In genomic region chr10:50045265-50045664, GRCh38 we compare ENCODE assay signal across 7 cellular contexts. TPM values are rescaled to one million over a fixed set of nuclear protein-coding genes. Genes with fewer than 3 reads are reported as not detected.
A peak's percentile ranks its signal among the peaks of the same experiment; 100 is the strongest.
DNase-seq lines count a peak whose midpoint lies in the region; ATAC-seq, FAIRE-seq and TF ChIP-seq lines count a peak whose summit lies in the region.
"Not testable (repeated sequence)": the region's sequence is repeated elsewhere in the genome, so short reads cannot be mapped to it uniquely, and the experiment has no call there.

No MANE protein-coding gene starts in this region.

- H3K9ac ChIP-seq in endodermal cell (ENCODE audit: extremely low read depth, low read length, poor library complexity, severe bottlenecking), result not testable (repeated sequence)

- H3K36me3 ChIP-seq in endodermal cell (ENCODE audit: control insufficient read depth, insufficient read depth, low read length); small intestine (ENCODE audit: control insufficient read depth in 2 of 2, insufficient read depth in 2 of 2, low read length in 2 of 2): not testable (repeated sequence)

- not testable (repeated sequence) for H3K27me3 ChIP-seq in endodermal cell (ENCODE audit: control insufficient read depth, insufficient read depth, low read length, poor library complexity, severe bottlenecking); small intestine (ENCODE audit: control insufficient read depth in 2 of 2, insufficient read depth in 2 of 2, low read length in 2 of 2)

- H3K36me3 Mint-ChIP-seq in HFFc6 (ENCODE audit: low read depth); activated CD4-positive, alpha-beta T cell treated with anti-CD3 and anti-CD28 coated beads for 36 hours (ENCODE audit: low read depth); endodermal cell (ENCODE audit: low read depth): not testable (repeated sequence)

- not testable (repeated sequence) for H3K4me3 ChIP-seq in endodermal cell (ENCODE audit: low read length); small intestine (ENCODE audit: low read depth in 1 of 2, low read length in 2 of 2)

- intact Hi-C loops in activated CD4-positive, alpha-beta T cell treated with anti-CD3 and anti-CD28 coated beads for 36 hours (cut with DNase I, micrococcal nuclease), result not testable (repeated sequence)

- FAIRE-seq in small intestine (lab: Jason Lieb, UNC), result peak; percentile 49

- POLR2A ChIA-PET in activated CD4-positive, alpha-beta T cell treated with anti-CD3 and anti-CD28 coated beads for 36 hours (lab: Charles Lee), result not testable (repeated sequence)

- H3K27ac ChIP-seq in endodermal cell (ENCODE audit: low read depth, low read length); small intestine (ENCODE audit: low read depth in 1 of 2, low read length in 1 of 2): not testable (repeated sequence)

- not testable (repeated sequence) for H3K4me3 Mint-ChIP-seq in HFFc6; activated CD4-positive, alpha-beta T cell treated with anti-CD3 and anti-CD28 coated beads for 36 hours; endodermal cell

- ATAC-seq in activated CD4-positive, alpha-beta T cell treated with anti-CD3 and anti-CD28 coated beads for 36 hours, result peak; percentile 47

- H3K9me3 Mint-ChIP-seq in HFFc6; activated CD4-positive, alpha-beta T cell treated with anti-CD3 and anti-CD28 coated beads for 36 hours (ENCODE audit: low read depth); endodermal cell: not testable (repeated sequence)

- not testable (repeated sequence) for H3K27me3 Mint-ChIP-seq in HFFc6 (ENCODE audit: insufficient read depth); activated CD4-positive, alpha-beta T cell treated with anti-CD3 and anti-CD28 coated beads for 36 hours; endodermal cell (ENCODE audit: insufficient read depth)

- not testable (repeated sequence) for H3K4me1 ChIP-seq in endodermal cell (ENCODE audit: control insufficient read depth, insufficient read depth, low read length); small intestine (ENCODE audit: control insufficient read depth in 2 of 2, insufficient read depth in 1 of 2, low read depth in 1 of 2, low read length in 1 of 2)

- 62 to 67% methylated on average over 1 to 2 of the region's 2 CpGs for WGBS in endodermal cell (ENCODE audit: insufficient coverage in 1 of 2, insufficient read length in 1 of 2), 2 experiments
- WGBS in small intestine, 3 donors, result 51 to 66% (median 59%) methylated on average over 2 of the region's 2 CpGs

- not testable (repeated sequence) for H3K27ac Mint-ChIP-seq in HFFc6; activated CD4-positive, alpha-beta T cell treated with anti-CD3 and anti-CD28 coated beads for 36 hours; endodermal cell

- DNase-seq in ELF-1 (ENCODE audit: low read depth, low spot score) (peak; percentile 4), HFFc6 (peak; percentile 21), amniotic epithelial cell (ENCODE audit: low read depth) (peak; percentile 12), endodermal cell (peak; percentile 63), kidney tubule cell (ENCODE audit: low spot score) (peak; percentile 7)
- peak; percentile 36 for DNase-seq in activated CD4-positive, alpha-beta T cell treated with anti-CD3 and anti-CD28 coated beads for 36 hours
- DNase-seq in small intestine, result not testable (repeated sequence)

- not testable (repeated sequence) for TF ChIP-seq CTCF in HFFc6 (IDR thresholded peaks at IDR 0.05); endodermal cell (conservative IDR thresholded peaks at IDR 0.05)

- H3K4me1 Mint-ChIP-seq in HFFc6 (ENCODE audit: low read depth), result peaks cover 17% of the 10 kb centered on the region
- H3K4me1 Mint-ChIP-seq in activated CD4-positive, alpha-beta T cell treated with anti-CD3 and anti-CD28 coated beads for 36 hours; endodermal cell: not testable (repeated sequence)

- CTCF ChIA-PET in activated CD4-positive, alpha-beta T cell treated with anti-CD3 and anti-CD28 coated beads for 36 hours (lab: Charles Lee), result not testable (repeated sequence)

- not testable (repeated sequence) for H3K9me3 ChIP-seq in endodermal cell (ENCODE audit: control insufficient read depth, low read length); small intestine (ENCODE audit: control insufficient read depth, low read depth)

RNA-seq across cellular contexts. Expression of gene WASHC2A, which starts 22.5 kb away (rescaled TPM):
- 10 to 100 TPM; 37.4 to 51.5 (median 42.8) TPM for total RNA-seq in HFFc6 (2021; fragmentation: NEBNext Ultra II Directional; extraction: Animal tissue kit (Norgen Biotek cat#: 25700))
- total RNA-seq in activated CD4-positive, alpha-beta T cell treated with anti-CD3 and anti-CD28 coated beads for 36 hours, result 10 to 100 TPM; 25.0 to 25.2 TPM
- 10 to 100 TPM; 35.4 to 49.9 TPM for total RNA-seq in endodermal cell
- polyA plus RNA-seq in endodermal cell (2013, experiment 1 of 2), result 21.3 TPM
- 21.4 TPM for polyA plus RNA-seq in endodermal cell (2013, experiment 2 of 2)
- polyA plus RNA-seq in small intestine, result 10 to 100 TPM; 15.1 to 20.4 (median 20.2) TPM

RNA-seq across cellular contexts. Expression of gene AGAP6, which starts 57.1 kb away (rescaled TPM):
- 1 to 10 TPM; 4.0 to 6.6 (median 4.9) TPM for total RNA-seq in HFFc6 (2021; fragmentation: NEBNext Ultra II Directional; extraction: Animal tissue kit (Norgen Biotek cat#: 25700))
- total RNA-seq in activated CD4-positive, alpha-beta T cell treated with anti-CD3 and anti-CD28 coated beads for 36 hours, result 10 to 100 TPM; 21.3 to 24.6 TPM
- 10 to 100 TPM; 15.9 to 18.0 TPM for total RNA-seq in endodermal cell
- polyA plus RNA-seq in endodermal cell (2013, experiment 1 of 2), result 18.3 TPM
- polyA plus RNA-seq in endodermal cell (2013, experiment 2 of 2), result 16.9 TPM
- polyA plus RNA-seq in small intestine, result 10 to 100 TPM in 2 of 3 donors, 1 to 10 TPM in 1; 8.7 to 34.4 (median 15.9) TPM
